Comparison of ENCODE assay signal across 8 cellular contexts in the genomic region with DNA sequence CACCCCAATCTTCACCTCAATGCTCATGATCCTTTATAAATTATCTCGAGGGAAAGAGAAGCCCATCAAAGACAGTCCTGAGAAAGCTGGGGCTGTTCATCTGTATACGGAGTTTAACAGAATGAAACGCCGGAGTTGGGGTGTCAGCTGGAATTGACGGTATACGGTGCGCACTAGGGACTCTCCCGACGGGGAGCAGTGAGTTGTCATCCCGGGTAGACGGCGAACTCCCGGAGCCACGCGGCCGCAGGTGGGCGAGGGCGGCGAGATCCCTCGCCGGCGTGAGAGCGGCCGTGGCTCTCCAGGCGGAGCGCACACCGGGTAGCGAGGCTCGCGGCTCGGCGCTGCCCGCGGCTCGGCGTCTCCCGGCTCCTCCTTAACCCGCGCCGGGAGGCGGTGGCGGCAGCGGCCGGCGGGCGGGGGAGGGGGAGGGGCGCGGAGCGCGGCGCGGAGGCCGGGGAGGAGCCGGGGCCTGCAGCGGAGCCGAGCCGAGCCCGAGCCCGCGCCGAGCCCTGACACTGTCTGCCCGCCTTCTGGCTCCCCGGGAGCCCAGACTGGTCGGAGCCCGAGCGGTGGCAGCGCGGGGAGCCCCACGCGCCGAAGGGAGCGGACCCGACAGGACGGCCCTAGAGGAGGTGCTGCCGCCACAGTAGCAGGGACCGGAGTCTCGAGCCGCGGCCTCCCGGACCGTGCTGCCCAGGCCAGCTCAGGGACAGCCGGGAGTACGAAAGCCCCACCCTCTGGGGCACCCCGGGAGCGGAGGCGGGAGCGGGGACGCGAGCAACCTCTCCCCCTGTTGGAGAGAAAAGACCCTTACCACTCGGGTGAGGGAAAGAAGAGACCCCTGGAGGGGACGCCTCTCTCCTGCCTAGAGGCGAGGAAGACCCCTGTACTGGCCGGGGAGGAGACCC. TPM values are rescaled to one million over a fixed set of nuclear protein-coding genes. Genes with fewer than 3 reads are reported as not detected.
A peak's percentile ranks its signal among the peaks of the same experiment; 100 is the strongest.
DNase-seq lines count a peak whose midpoint lies in the region; ATAC-seq and TF ChIP-seq lines count a peak whose summit lies in the region.

TSS of gene FOXJ2 (plus strand) at position 475 of the 911 bp plus-strand sequence. CDS start 7,117 bp downstream, outside the sequence.

- peak within 1 kb of the TSS; percentile 44 for H3K27ac ChIP-seq in KMS-11
- H3K27ac ChIP-seq in heart right ventricle = peak within 1 kb of the TSS; percentile 78 to 99 (median 98)
- peak within 1 kb of the TSS; percentile 93 for H3K27ac ChIP-seq in upper lobe of right lung

- peak; percentile 79 for DNase-seq in EH (ENCODE audit: low read depth)
- peak; percentile 60 to 85 (median 76) for DNase-seq in T-cell
- DNase-seq in adipocyte (ENCODE audit: low read depth) = peak; percentile 90
- peak; percentile 81 to 87 for DNase-seq in heart right ventricle
- DNase-seq in posterior vena cava (ENCODE audit: low spot score) = peak; percentile 95
- peak; percentile 93 for DNase-seq in upper lobe of right lung

- H3K4me3 ChIP-seq in KMS-11 (IDR thresholded peaks at IDR 0.05; ENCODE audit: insufficient read depth, low read depth, low read length) (peak within 1 kb of the TSS; percentile 41), adipocyte (ENCODE audit: low read length) (peak within 1 kb of the TSS; percentile 96), heart right ventricle (peak within 1 kb of the TSS; percentile 70 to 99 (median 86)), upper lobe of right lung (peak within 1 kb of the TSS; percentile 77)

- H3K4me3 Mint-ChIP-seq in T-cell = peak within 1 kb of the TSS; percentile 84 to 93 (median 88)

- no peaks in the 10 kb centered on the region for H3K36me3 Mint-ChIP-seq in T-cell

- H3K27me3 Mint-ChIP-seq in T-cell = no peaks in the 10 kb centered on the region

- H3K9me3 ChIP-seq in adipocyte (ENCODE audit: control insufficient read depth, low read length) (no peaks in the 10 kb centered on the region), heart right ventricle (no peaks in the 10 kb centered on the region), upper lobe of right lung (no peaks in the 10 kb centered on the region)

- H3K36me3 ChIP-seq in KMS-11 (ENCODE audit: insufficient read depth) = no peaks in the 10 kb centered on the region
- peaks cover 4% of the 10 kb centered on the region for H3K36me3 ChIP-seq in adipocyte (ENCODE audit: control insufficient read depth, insufficient read depth, low read length, severe bottlenecking)
- H3K36me3 ChIP-seq in heart right ventricle = no peaks in the 10 kb centered on the region
- peaks cover 7% of the 10 kb centered on the region for H3K36me3 ChIP-seq in upper lobe of right lung

- H2AFZ ChIP-seq in KMS-11 (ENCODE audit: low read depth) = peak within 1 kb of the TSS; percentile 92

- H4K20me1 ChIP-seq in KMS-11 (ENCODE audit: insufficient read depth) = no peaks in the 10 kb centered on the region

- intact Hi-C loops in heart right ventricle (cut with DNase I) = loop anchor here in 1 of 10 donors (5.0 kb wide), 1 partner anchor 50 kb away; the partner anchor contains the start of gene NECAP1
- intact Hi-C loops in posterior vena cava (cut with DNase I) = no loop called here
- intact Hi-C loops in upper lobe of right lung (cut with DNase I) = no loop called here

- POLR2A ChIA-PET in T-cell (lab: Charles Lee) = no interaction called here

- peak within 1 kb of the TSS; percentile 86 for H3K9ac ChIP-seq in KMS-11
- peak within 1 kb of the TSS; percentile 97 for H3K9ac ChIP-seq in adipocyte (ENCODE audit: low read length)

- WGBS in heart right ventricle, 2 donors = 0% methylated on average over 74 to 92 of the region's 93 CpGs

- H3K27ac Mint-ChIP-seq in T-cell = peak within 1 kb of the TSS; percentile 89 to 91

- peak; percentile 70 for ATAC-seq in GM21723 (IDR thresholded peaks at IDR 0.05; ENCODE audit: unreplicated experiment)
- ATAC-seq in T-cell (replicated peaks in 1 of 4) = peak; percentile 81 to 91 (median 90)
- peak; percentile 77 to 96 (median 87) for ATAC-seq in heart right ventricle
- ATAC-seq in upper lobe of right lung = peak; percentile 96

- H3K79me2 ChIP-seq in KMS-11 (ENCODE audit: insufficient read depth, low read depth) = no peaks in the 10 kb centered on the region

- no peaks in the 10 kb centered on the region for H3K27me3 ChIP-seq in KMS-11 (ENCODE audit: insufficient read depth, low read depth)
- H3K27me3 ChIP-seq in adipocyte (replicated peaks; ENCODE audit: control insufficient read depth, insufficient read depth, low read length) = no peaks in the 10 kb centered on the region
- no peaks in the 10 kb centered on the region for H3K27me3 ChIP-seq in heart right ventricle
- no peaks in the 10 kb centered on the region for H3K27me3 ChIP-seq in upper lobe of right lung

- H3K4me1 Mint-ChIP-seq in T-cell = peaks cover 45 to 54% (median 50%) of the 10 kb centered on the region in 3 donors

- CTCF ChIA-PET in T-cell (lab: Charles Lee) = interaction anchor here (0.5 to 3.4 kb wide), 6 partner anchors 8 to 170 kb away, joined by 3 to 12 read pairs (median 4); no protein-coding TSS in a partner anchor

- H3K9me3 Mint-ChIP-seq in T-cell = no peaks in the 10 kb centered on the region

- peaks cover 33% of the 10 kb centered on the region for H3K4me1 ChIP-seq in KMS-11 (ENCODE audit: low read depth, poor library complexity, severe bottlenecking)
- H3K4me1 ChIP-seq in adipocyte (ENCODE audit: control insufficient read depth, insufficient read depth, low read length) = peaks cover 33% of the 10 kb centered on the region
- peaks cover 17 to 58% (median 48%) of the 10 kb centered on the region in 9 donors for H3K4me1 ChIP-seq in heart right ventricle
- H3K4me1 ChIP-seq in upper lobe of right lung = peaks cover 48% of the 10 kb centered on the region

- H3K4me2 ChIP-seq in KMS-11 = peak within 1 kb of the TSS; percentile 93

- TF ChIP-seq CTCF in KMS-11 (conservative IDR thresholded peaks at IDR 0.05; ENCODE audit: low read depth, low read length) (no peak), heart right ventricle (IDR thresholded peaks at IDR 0.05) (peak in 3 of 9 donors; percentile 6 to 33 (median 26)), upper lobe of right lung (IDR thresholded peaks at IDR 0.05) (no peak)

RNA-seq across cellular contexts. Expression of gene FOXJ2, which starts in this region (rescaled TPM):
- total RNA-seq in T-cell (10 to 100 TPM; 24.5 to 31.9 (median 28.2) TPM), heart right ventricle (10 to 100 TPM; 22.1 to 29.4 (median 24.6) TPM), posterior vena cava (10 to 100 TPM; 20.4 to 23.8 TPM), upper lobe of right lung (20.3 TPM)
- 1 to 10 TPM; 8.7 to 9.3 TPM for polyA plus RNA-seq in heart right ventricle

Comparison
In these comparisons a context has a peak if more than half of its experiments do, and no peak if none do; other contexts are left out.
1. Peak in every context shown above with its lines: DNase-seq, ATAC-seq, H3K4me3 ChIP-seq and H3K27ac ChIP-seq.
2. H3K27ac ChIP-seq: peak in every context shown above with its lines; median percentile 98 in heart right ventricle; 93 in upper lobe of right lung; 44 in KMS-11.
3. H3K4me3 ChIP-seq: peak in every context shown above with its lines; median percentile 96 in adipocyte; 86 in heart right ventricle; 77 in upper lobe of right lung; 41 in KMS-11.